Comparison of ENCODE assay signal across 9 cellular contexts in genomic region chr12:123268850-123269249, GRCh38. TPM values are rescaled to one million over a fixed set of nuclear protein-coding genes. Genes with fewer than 3 reads are reported as not detected.
DNase-seq lines count a peak whose midpoint lies in the region; ATAC-seq, FAIRE-seq and TF ChIP-seq lines count a peak whose summit lies in the region.
"Had no signal": no experiment of that assay in that cellular context is flagged by ENCODE, and none has a peak within 500 bp of the region (broad histone marks: within the 10 kb centered on the region; RNA-seq: fewer than 3 reads in every experiment).

No MANE protein-coding gene starts in this region.

- H3K4me1 ChIP-seq in hepatocyte (ENCODE audit: insufficient read depth) (peaks cover 16% of the 10 kb centered on the region), small intestine (ENCODE audit: control insufficient read depth in 2 of 2, insufficient read depth in 1 of 2, low read depth in 1 of 2, low read length in 1 of 2) (peaks cover 2 to 4% of the 10 kb centered on the region in 2 donors)

- H3K36me3 Mint-ChIP-seq in activated T-helper 17 cell treated with anti-CD3 and anti-CD28 coated beads, Interleukin-2, amount 50 U/mL, for 72 hours (ENCODE audit: low read depth): no peaks in the 10 kb centered on the region

- peak overlapping the region; percentile 84 for H3K4me3 Mint-ChIP-seq in activated T-helper 17 cell treated with anti-CD3 and anti-CD28 coated beads, Interleukin-2, amount 50 U/mL, for 72 hours

- no peak overlapping the region for H3K4me3 ChIP-seq in hepatocyte
- peak overlapping the region in 2 of 7 experiments; percentile 63 to 81 for H3K4me3 ChIP-seq in skin epidermis
- H3K4me3 ChIP-seq in small intestine (ENCODE audit: low read depth in 1 of 2, low read length in 2 of 2): no peak overlapping the region

- no peak for FAIRE-seq in small intestine (lab: Jason Lieb, UNC)

- H3K27ac ChIP-seq in hepatocyte: peak overlapping the region; percentile 96
- H3K27ac ChIP-seq in skin epidermis: peak overlapping the region in 19 of 21 experiments; percentile 51 to 91 (median 80)
- H3K27ac ChIP-seq in small intestine (ENCODE audit: low read depth in 1 of 2, low read length in 1 of 2): peak overlapping the region in 1 of 2 donors; percentile 13

- TF ChIP-seq CTCF in GM20000 (IDR thresholded peaks at IDR 0.05; ENCODE audit: extremely low read depth, missing control alignments) (no peak), hepatocyte (IDR thresholded peaks at IDR 0.05; ENCODE audit: poor library complexity) (no peak)

- peaks cover 64% of the 10 kb centered on the region for H3K79me2 ChIP-seq in hepatocyte

- DNase-seq in GM20000 (ENCODE audit: low spot score): peak; percentile 28
- no peak for DNase-seq in hepatocyte (ENCODE audit: low spot score)
- no peak for DNase-seq in stimulated activated CD4-positive, alpha-beta T cell treated with anti-CD3 and anti-CD28 coated beads, Interleukin-12 subunit alpha, Interleukin-12 subunit beta, amount 100 ng/mL, for 4 hours
- DNase-seq in small intestine: no peak
- DNase-seq in retina: no peak
- DNase-seq in NCI-H2029 treated with DMSO at 0.1 percent for 48 hours (lab: John Stamatoyannopoulos, UW): no peak

- H3K27me3 ChIP-seq in hepatocyte: no peaks in the 10 kb centered on the region
- H3K27me3 ChIP-seq in small intestine (ENCODE audit: control insufficient read depth in 2 of 2, insufficient read depth in 2 of 2, low read length in 2 of 2): no peaks in the 10 kb centered on the region

- H3K9me3 ChIP-seq in hepatocyte (ENCODE audit: low read depth) (no peaks in the 10 kb centered on the region), small intestine (ENCODE audit: control insufficient read depth, low read depth) (no peaks in the 10 kb centered on the region)

- WGBS in hepatocyte (ENCODE audit: low lambda C conversion rate, missing lambda C conversion rate): 93% methylated on average over 11 of the region's 13 CpGs
- WGBS in small intestine, 3 donors: 72 to 87% (median 87%) methylated on average over 13 of the region's 13 CpGs

- H3K36me3 ChIP-seq in hepatocyte (replicated peaks; ENCODE audit: insufficient read depth, low read depth) (no peaks in the 10 kb centered on the region), small intestine (ENCODE audit: control insufficient read depth in 2 of 2, insufficient read depth in 2 of 2, low read length in 2 of 2) (no peaks in the 10 kb centered on the region)

- no peak for ATAC-seq in activated T-helper 17 cell treated with anti-CD3 and anti-CD28 coated beads, Interleukin-2, amount 50 U/mL, for 72 hours (replicated peaks)
- ATAC-seq: activated CD4-positive, CD25-positive, alpha-beta regulatory T cell treated with anti-CD3 and anti-CD28 coated beads, Interleukin-2, amount 50 U/mL, for 24 hours had no signal

- no peak overlapping the region for H3K27ac Mint-ChIP-seq in activated T-helper 17 cell treated with anti-CD3 and anti-CD28 coated beads, Interleukin-2, amount 50 U/mL, for 72 hours

- peak overlapping the region; percentile 98 for H3K4me2 ChIP-seq in hepatocyte

- H3K9me3 Mint-ChIP-seq in activated T-helper 17 cell treated with anti-CD3 and anti-CD28 coated beads, Interleukin-2, amount 50 U/mL, for 72 hours: no peaks in the 10 kb centered on the region

- H3K4me1 Mint-ChIP-seq in activated T-helper 17 cell treated with anti-CD3 and anti-CD28 coated beads, Interleukin-2, amount 50 U/mL, for 72 hours: no peaks in the 10 kb centered on the region

- H3K9me2 ChIP-seq in hepatocyte (replicated peaks; ENCODE audit: insufficient read depth): no peaks in the 10 kb centered on the region

- H3K27me3 Mint-ChIP-seq in activated T-helper 17 cell treated with anti-CD3 and anti-CD28 coated beads, Interleukin-2, amount 50 U/mL, for 72 hours: no peaks in the 10 kb centered on the region

- H2AFZ ChIP-seq in hepatocyte: peak overlapping the region; percentile 9

- H4K20me1 ChIP-seq in hepatocyte (ENCODE audit: insufficient read depth, poor library complexity, severe bottlenecking): peaks cover 26% of the 10 kb centered on the region

RNA-seq across cellular contexts. Expression of gene CDK2AP1, which starts 2.8 kb away (rescaled TPM):
- total RNA-seq in activated T-helper 17 cell treated with anti-CD3 and anti-CD28 coated beads, Interleukin-2, amount 50 U/mL, for 72 hours: 10 to 100 TPM; 25.1 to 41.9 TPM
- total RNA-seq in hepatocyte: 140 and 153 TPM in 2 replicates
- 160 and 187 TPM in 2 replicates for polyA plus RNA-seq in hepatocyte
- 10 to 100 TPM; 55.2 to 69.4 (median 62.4) TPM for polyA plus RNA-seq in small intestine

RNA-seq across cellular contexts. Expression of gene MTRFR, which starts 35.6 kb away (rescaled TPM):
- 10 to 100 TPM; 26.8 to 32.3 TPM for total RNA-seq in activated T-helper 17 cell treated with anti-CD3 and anti-CD28 coated beads, Interleukin-2, amount 50 U/mL, for 72 hours
- total RNA-seq in hepatocyte: 8.7 and 13.8 TPM in 2 replicates
- 13.3 and 20.9 TPM in 2 replicates for polyA plus RNA-seq in hepatocyte
- 10 to 100 TPM; 11.1 to 12.5 (median 12.2) TPM for polyA plus RNA-seq in small intestine

RNA-seq across cellular contexts. Expression of gene MPHOSPH9, which starts 35.9 kb away (rescaled TPM):
- 10 to 100 TPM; 72.3 to 77.1 TPM for total RNA-seq in activated T-helper 17 cell treated with anti-CD3 and anti-CD28 coated beads, Interleukin-2, amount 50 U/mL, for 72 hours
- total RNA-seq in hepatocyte: 42.7 and 44.3 TPM in 2 replicates
- 5.8 and 13.1 TPM in 2 replicates for polyA plus RNA-seq in hepatocyte
- 1 to 10 TPM; 1.6 to 7.7 (median 2.7) TPM for polyA plus RNA-seq in small intestine
